Comparison of ENCODE assay signal across 9 cellular contexts in genomic region chr11:10659339-10660216, GRCh38. TPM values are rescaled to one million over a fixed set of nuclear protein-coding genes. Genes with fewer than 3 reads are reported as not detected.
DNase-seq lines count a peak whose midpoint lies in the region; ATAC-seq and TF ChIP-seq lines count a peak whose summit lies in the region.
"Had no signal": no experiment of that assay in that cellular context is flagged by ENCODE, and none has a peak within 500 bp of the region (broad histone marks: within the 10 kb centered on the region; RNA-seq: fewer than 3 reads in every experiment).

No MANE protein-coding gene starts in this region.

- H3K27ac Mint-ChIP-seq in progenitor cell of endocrine pancreas = peak overlapping the region; percentile 49

- TF ChIP-seq CTCF in PC-3 (conservative IDR thresholded peaks at IDR 0.05; ENCODE audit: low read depth, low read length) (no peak), esophagus squamous epithelium (IDR thresholded peaks at IDR 0.05) (no peak), progenitor cell of endocrine pancreas (IDR thresholded peaks at IDR 0.05; ENCODE audit: unreplicated experiment) (no peak)

- no peak overlapping the region for H3K4me3 Mint-ChIP-seq in progenitor cell of endocrine pancreas (ENCODE audit: low read depth)

- H3K36me3 ChIP-seq in PC-3 (ENCODE audit: low read depth, low read length) (no peaks in the 10 kb centered on the region), esophagus squamous epithelium (no peaks in the 10 kb centered on the region)

- peak overlapping the region; percentile 48 for H3K4me2 ChIP-seq in PC-3 (ENCODE audit: low read length)
- H3K4me2 ChIP-seq: KMS-11 had no signal

- H3K9me3 ChIP-seq in PC-3 (ENCODE audit: low read length) (no peaks in the 10 kb centered on the region), esophagus squamous epithelium (no peaks in the 10 kb centered on the region)

- CTCF ChIA-PET in PC-3 (lab: Charles Lee) = no interaction called here

- no peak overlapping the region for H3K4me3 ChIP-seq in PC-3 (ENCODE audit: low read length)
- no peak overlapping the region for H3K4me3 ChIP-seq in esophagus squamous epithelium

- BruUV-seq in PC-3 (replicated peaks; lab: Mats Ljungman, UMichigan) = no TSS peak

- no peaks in the 10 kb centered on the region for H3K9me3 Mint-ChIP-seq in progenitor cell of endocrine pancreas (ENCODE audit: low read depth)

- H3K79me2 ChIP-seq in PC-3 (ENCODE audit: low read length) = no peaks in the 10 kb centered on the region

- H3K27me3 Mint-ChIP-seq in progenitor cell of endocrine pancreas = no peaks in the 10 kb centered on the region

- WGBS in esophagus squamous epithelium, 2 donors = 19 to 23% methylated on average over 12 to 13 of the region's 13 CpGs

- no peaks in the 10 kb centered on the region for H3F3A ChIP-seq in PC-3 (ENCODE audit: low read length, unreplicated experiment)

- peak overlapping the region; percentile 60; the same call in 1 of the 2 replicates for H2AFZ ChIP-seq in PC-3 (ENCODE audit: low read length)

- peak overlapping the region; percentile 89 for H3K27ac ChIP-seq in PC-3 (ENCODE audit: low read length)
- peak overlapping the region; percentile 84 to 90 (median 88) for H3K27ac ChIP-seq in esophagus squamous epithelium
- H3K27ac ChIP-seq: KMS-11 had no signal

- no peaks in the 10 kb centered on the region for H3K9me2 ChIP-seq in PC-3 (replicated peaks; ENCODE audit: low read length)

- POLR2A ChIA-PET in PC-3 (lab: Charles Lee; ENCODE audit: unreplicated experiment) = no interaction called here

- H4K20me1 ChIP-seq in PC-3 (ENCODE audit: low read length) = no peaks in the 10 kb centered on the region

- no peaks in the 10 kb centered on the region for H3K4me1 Mint-ChIP-seq in progenitor cell of endocrine pancreas (ENCODE audit: low read depth)

- peak overlapping the region; percentile 56 for H3K9ac ChIP-seq in PC-3 (ENCODE audit: low read length)
- H3K9ac ChIP-seq: KMS-11 had no signal

- peak; percentile 37 for DNase-seq in ELF-1 (ENCODE audit: low read depth, low spot score)
- DNase-seq in PC-3 = peak; percentile 90
- no peak for DNase-seq in esophagus squamous epithelium (lab: John Stamatoyannopoulos, UW)
- no peak for DNase-seq in progenitor cell of endocrine pancreas (ENCODE audit: low spot score, unreplicated experiment)
- no peak for DNase-seq in KG1 (lab: John Stamatoyannopoulos, UW)
- DNase-seq in activated T-cell treated with anti-CD3 and anti-CD28 coated beads, Interleukin-2, amount 50 U/mL, for 1 hour = no peak

- TF ChIP-seq POLR2A in esophagus squamous epithelium (IDR thresholded peaks at IDR 0.05) = no peak

- no peaks in the 10 kb centered on the region for H3K36me3 Mint-ChIP-seq in progenitor cell of endocrine pancreas (ENCODE audit: insufficient read depth)

- intact Hi-C loops in PC-3 (cut with micrococcal nuclease) = no loop called here
- intact Hi-C loops in esophagus squamous epithelium (cut with DNase I) = loop anchor here (10.0 kb wide), 1 partner anchor 255 kb away; no protein-coding TSS in a partner anchor

- peaks cover 42% of the 10 kb centered on the region for H3K4me1 ChIP-seq in PC-3 (ENCODE audit: insufficient read depth, low read length)
- peaks cover 36 to 92% (median 74%) of the 10 kb centered on the region in 3 donors for H3K4me1 ChIP-seq in esophagus squamous epithelium

- H3K27me3 ChIP-seq in PC-3 (ENCODE audit: low read length) (no peaks in the 10 kb centered on the region), esophagus squamous epithelium (no peaks in the 10 kb centered on the region)

- peak; percentile 94 for ATAC-seq in PC-3
- ATAC-seq in HG03097 (IDR thresholded peaks at IDR 0.05; ENCODE audit: low FRiP score, unreplicated experiment) = no peak
- no peak for ATAC-seq in HG03439 (IDR thresholded peaks at IDR 0.05; ENCODE audit: unreplicated experiment)

RNA-seq across cellular contexts. Expression of gene IRAG1, which starts 34.0 kb away (rescaled TPM):
- total RNA-seq in PC-3 (2014; rRNA removed) = 0.29 TPM in 1 of 2 replicates, not detected in the other
- total RNA-seq in esophagus squamous epithelium = 10 to 100 TPM in 2 of 4 donors, 1 to 10 TPM in 2; 3.5 to 48.4 (median 9.9) TPM
- total RNA-seq in progenitor cell of endocrine pancreas = 5.4 and 6.3 TPM in 2 replicates

Comparison
In these comparisons a context has a peak if more than half of its experiments do, and no peak if none do; other contexts are left out.
1. DNase-seq: peak in ELF-1 (single experiment) and PC-3 (single experiment); none in esophagus squamous epithelium (single experiment), progenitor cell of endocrine pancreas (single experiment), KG1 (single experiment) and activated T-cell treated with anti-CD3 and anti-CD28 coated beads, Interleukin-2, amount 50 U/mL, for 1 hour (single experiment).